In genomic region chr11:44066732-44067131, GRCh38 we compare ENCODE assay signal across 8 cellular contexts. TPM values are rescaled to one million over a fixed set of nuclear protein-coding genes. Genes with fewer than 3 reads are reported as not detected.
DNase-seq lines count a peak whose midpoint lies in the region; ATAC-seq, FAIRE-seq and TF ChIP-seq lines count a peak whose summit lies in the region.

No MANE protein-coding gene starts in this region.

- peak overlapping the region; percentile 90 to 98 (median 94) for H3K4me3 Mint-ChIP-seq in naive thymus-derived CD8-positive, alpha-beta T cell

- TF ChIP-seq RAD21 in liver (IDR thresholded peaks at IDR 0.05) (no peak), HepG2 (CRISPR knock-in tag; IDR thresholded peaks at IDR 0.05) (no peak)

- no peaks in the 10 kb centered on the region for H3K9me1 ChIP-seq in endothelial cell of umbilical vein (replicated peaks; ENCODE audit: control insufficient read depth, extremely low read depth, insufficient read depth, low read length)

- TF ChIP-seq CTCF in liver (IDR thresholded peaks at IDR 0.05; ENCODE audit: low read depth, low read length, missing input control) = no peak
- TF ChIP-seq CTCF in HepG2 (CRISPR knock-in tag; IDR thresholded peaks at IDR 0.05) = no peak
- TF ChIP-seq CTCF in endothelial cell of umbilical vein (IDR thresholded peaks at IDR 0.05; ENCODE audit: extremely low read depth in 1 of 2, insufficient read depth in 1 of 2, low read depth in 1 of 2, low read length in 2 of 2) = no peak

- DNase-seq in HepG2 (ENCODE audit: low spot score) (no peak), endothelial cell of umbilical vein (ENCODE audit: low read depth, low spot score) (peak; percentile 86)
- no peak for DNase-seq in naive thymus-derived CD8-positive, alpha-beta T cell
- DNase-seq in NK-92 treated with Interleukin-12 subunit alpha and Interleukin-12 subunit beta, amount 100 ng/mL, for 24 hours (lab: John Stamatoyannopoulos, UW) = no peak

- H3K4me1 ChIP-seq in liver (ENCODE audit: control insufficient read depth in 4 of 4, insufficient read depth in 4 of 4, low read length in 3 of 4) = peaks cover 0 to 13% (median 0%) of the 10 kb centered on the region in 4 donors
- 0 out of 2 replicates have a peak, but pooled peaks cover 13% of the 10 kb centered on the region for H3K4me1 ChIP-seq in HepG2 (ENCODE audit: insufficient read depth, low read length)
- peaks cover 10% of the 10 kb centered on the region for H3K4me1 ChIP-seq in endothelial cell of umbilical vein (ENCODE audit: control insufficient read depth, extremely low read depth, insufficient read depth, low read length)

- intact Hi-C loops in HepG2 (cut with micrococcal nuclease; ENCODE audit: unreplicated experiment) = no loop called here
- intact Hi-C loops in endothelial cell of umbilical vein (cut with micrococcal nuclease) = loop anchor here (1.0 kb wide), 1 partner anchor 29 kb away; the partner anchor contains the start of gene EXT2

- no peaks in the 10 kb centered on the region for H3K9me3 ChIP-seq in liver (ENCODE audit: control insufficient read depth in 4 of 4, low read length in 3 of 4)
- no peaks in the 10 kb centered on the region for H3K9me3 ChIP-seq in HepG2 (ENCODE audit: low read length)
- no peaks in the 10 kb centered on the region for H3K9me3 ChIP-seq in endothelial cell of umbilical vein (replicated peaks; ENCODE audit: control insufficient read depth, insufficient read depth, low read length)

- H3K36me3 ChIP-seq in liver (ENCODE audit: control insufficient read depth in 4 of 4, insufficient read depth in 3 of 4, low read depth in 1 of 4, low read length in 3 of 4) (peaks cover 0 to 6% (median 1%) of the 10 kb centered on the region in 4 donors), HepG2 (replicated peaks in 1 of 2; ENCODE audit: control insufficient read depth in 1 of 2, insufficient read depth in 2 of 2, low read length in 2 of 2) (no peaks in the 10 kb centered on the region), endothelial cell of umbilical vein (ENCODE audit: control insufficient read depth in 2 of 2, extremely low read depth in 1 of 2, insufficient read depth in 2 of 2, low read length in 2 of 2) (no peaks in the 10 kb centered on the region)

- peaks cover 0 to 5% (median 3%) of the 10 kb centered on the region in 3 donors for H3K36me3 Mint-ChIP-seq in naive thymus-derived CD8-positive, alpha-beta T cell

- no peak overlapping the region for H2AFZ ChIP-seq in HepG2 (ENCODE audit: low read length)
- peak overlapping the region; percentile 91 for H2AFZ ChIP-seq in endothelial cell of umbilical vein (ENCODE audit: low read depth, low read length)

- H3K4me3 ChIP-seq in liver (ENCODE audit: low read depth in 1 of 3, low read length in 3 of 3) = peak overlapping the region; percentile 76 to 89 (median 84)
- no peak overlapping the region for H3K4me3 ChIP-seq in HepG2 (replicated peaks in 1 of 3; ENCODE audit: insufficient read depth in 1 of 3, low read depth in 2 of 3, low read length in 3 of 3)
- peak overlapping the region; percentile 70 to 75 (median 74) for H3K4me3 ChIP-seq in endothelial cell of umbilical vein (replicated peaks in 1 of 3; ENCODE audit: insufficient read depth in 1 of 3, low read depth in 1 of 3, low read length in 3 of 3)

- no peaks in the 10 kb centered on the region for H3K9me3 Mint-ChIP-seq in naive thymus-derived CD8-positive, alpha-beta T cell

- WGBS in liver = 48% methylated on average over 10 of the region's 10 CpGs
- 88% methylated on average over 10 of the region's 10 CpGs for WGBS in HepG2 (ENCODE audit: low lambda C conversion rate)

- no peak for ATAC-seq in HepG2
- peak; percentile 35 for ATAC-seq in SK-N-SH treated with all-trans-retinoic acid at 6 μM for 48 hours
- ATAC-seq in naive thymus-derived CD8-positive, alpha-beta T cell = no peak
- ATAC-seq in HG03565 (IDR thresholded peaks at IDR 0.05; ENCODE audit: unreplicated experiment) = no peak
- no peak for ATAC-seq in GM19455 (IDR thresholded peaks at IDR 0.05; ENCODE audit: unreplicated experiment)

- POLR2A ChIA-PET in HepG2 (lab: Yijun Ruan, JAX) = no interaction called here
- POLR2A ChIA-PET in endothelial cell of umbilical vein (lab: Charles Lee) = no interaction called here
- POLR2A ChIA-PET in naive thymus-derived CD8-positive, alpha-beta T cell (lab: Charles Lee) = no interaction called here

- TF ChIP-seq POLR2A in HepG2 (IDR thresholded peaks at IDR 0.05; ENCODE audit: insufficient read depth in 1 of 2, low read depth in 2 of 2, low read length in 2 of 2) (no peak), endothelial cell of umbilical vein (IDR thresholded peaks at IDR 0.05; ENCODE audit: low read depth, low read length) (no peak)

- no peaks in the 10 kb centered on the region for H3K27me3 Mint-ChIP-seq in naive thymus-derived CD8-positive, alpha-beta T cell

- H3K9ac ChIP-seq in liver (ENCODE audit: low read depth in 1 of 2, low read length in 2 of 2) (peak overlapping the region in 1 of 2 donors; percentile 8), HepG2 (ENCODE audit: insufficient read depth, low read depth, low read length) (no peak overlapping the region), endothelial cell of umbilical vein (replicated peaks; ENCODE audit: extremely low read depth, insufficient read depth, low read length) (peak overlapping the region; percentile 84)

- H3K27ac Mint-ChIP-seq in naive thymus-derived CD8-positive, alpha-beta T cell = peak overlapping the region; percentile 86 to 98 (median 94)

- no peaks in the 10 kb centered on the region for H4K20me1 ChIP-seq in HepG2 (ENCODE audit: insufficient read depth, low read length)
- no peaks in the 10 kb centered on the region for H4K20me1 ChIP-seq in endothelial cell of umbilical vein (replicated peaks; ENCODE audit: control insufficient read depth, extremely low read depth, insufficient read depth, low read length)

- FAIRE-seq in HepG2 (lab: Jason Lieb, UNC) (no peak), endothelial cell of umbilical vein (lab: Jason Lieb, UNC) (no peak)

- TF ChIP-seq EP300 in HepG2 (IDR thresholded peaks at IDR 0.05; ENCODE audit: low read depth in 2 of 2, low read length in 2 of 2) = no peak
- no peak for TF ChIP-seq EP300 in HepG2 (CRISPR knock-in tag; IDR thresholded peaks at IDR 0.05; ENCODE audit: borderline replicate concordance)

- H3K4me2 ChIP-seq in HepG2 (ENCODE audit: low read depth, low read length) (no peak overlapping the region), endothelial cell of umbilical vein (ENCODE audit: insufficient read depth, low read length) (peak overlapping the region; percentile 72)

- in situ Hi-C loops in HepG2 (cut with HindIII; ENCODE audit: extremely low pct_ligation_motif_present, low pct_unique_long_range_greater_than_20kb) = no loop called here

- H3K27me3 ChIP-seq in liver (ENCODE audit: control insufficient read depth in 4 of 4, insufficient read depth in 4 of 4, low read length in 3 of 4) = no peaks in the 10 kb centered on the region
- peaks cover 0 to 8% of the 10 kb centered on the region in 2 experiments; a peak in 2 of 5 replicates for H3K27me3 ChIP-seq in HepG2 (ENCODE audit: control insufficient read depth in 1 of 2, insufficient read depth in 2 of 2, low read length in 2 of 2)
- H3K27me3 ChIP-seq in endothelial cell of umbilical vein (ENCODE audit: control insufficient read depth in 2 of 2, insufficient read depth in 2 of 2, low read length in 2 of 2) = peaks cover 0 to 4% of the 10 kb centered on the region in 2 experiments

- dilution Hi-C loops in endothelial cell of umbilical vein (cut with MboI; ENCODE audit: extremely low pct_ligation_motif_present, low sequenced_read_pairs) = no loop called here

- H3K27ac ChIP-seq in liver (ENCODE audit: low read depth in 1 of 2, low read length in 2 of 2) (peak overlapping the region; percentile 73 to 90), HepG2 (ENCODE audit: extremely low read length, insufficient read depth, low read length) (no peak overlapping the region), endothelial cell of umbilical vein (ENCODE audit: insufficient read depth, low read depth, low read length) (peak overlapping the region; percentile 77)

- CTCF ChIA-PET in HepG2 (lab: Yijun Ruan, JAX; ENCODE audit: low intra/inter-chr PET ratio, low total read pairs) = no interaction called here
- CTCF ChIA-PET in endothelial cell of umbilical vein (lab: Charles Lee) = interaction anchor here (0.6 to 1.9 kb wide), 8 partner anchors 9 to 278 kb away, joined by 3 to 20 read pairs (median 4); partner anchors contain the start of gene EXT2

- H3K79me2 ChIP-seq in HepG2 (ENCODE audit: insufficient read depth, low read length) (no peaks in the 10 kb centered on the region), endothelial cell of umbilical vein (ENCODE audit: control insufficient read depth, insufficient read depth, low read length) (no peaks in the 10 kb centered on the region)

- BruUV-seq in HepG2 (replicated peaks; lab: Mats Ljungman, UMichigan) (no TSS peak), endothelial cell of umbilical vein (replicated peaks; lab: Mats Ljungman, UMichigan) (TSS peak; percentile 66)

- H3K4me1 Mint-ChIP-seq in naive thymus-derived CD8-positive, alpha-beta T cell = peaks cover 13 to 42% (median 30%) of the 10 kb centered on the region in 4 donors

RNA-seq across cellular contexts. Expression of gene ACCS, which starts 0.7 kb away (rescaled TPM):
- total RNA-seq in liver (10 to 100 TPM; 12.6 to 17.5 TPM), HepG2 (2016; rRNA removed; fragmentation: Illumina TruSeq; extraction: Trizol) (0.29 and 0.55 TPM in 2 replicates), endothelial cell of umbilical vein (8.6 and 10.0 TPM in 2 replicates)
- polyA plus RNA-seq in liver (1 to 10 TPM; 8.7 to 9.2 TPM), HepG2 (2011; rRNA removed) (0.39 and 0.59 TPM in 2 replicates), endothelial cell of umbilical vein (18.8 and 22.7 TPM in 2 replicates)
- 0.10 TPM in 1 of 2 replicates, not detected in the other for total RNA-seq in HepG2 (2016; cell fraction: cytosol; rRNA removed; fragmentation: Illumina TruSeq; extraction: Trizol; ENCODE audit: low read depth)
- total RNA-seq in HepG2 (2016; cell fraction: insoluble cytoplasmic fraction; rRNA removed; fragmentation: Illumina TruSeq; extraction: Trizol) = 0.67 TPM in 1 of 2 replicates, not detected in the other
- total RNA-seq in HepG2 (2016; cell fraction: membrane; rRNA removed; fragmentation: Illumina TruSeq; extraction: Trizol) = not detected in 2 replicates
- 0.81 and 1.4 TPM in 2 replicates for total RNA-seq in HepG2 (2016; cell fraction: nucleus; rRNA removed; fragmentation: Illumina TruSeq; extraction: Trizol)
- 0.03 and 0.08 TPM in 2 replicates for polyA plus RNA-seq in HepG2 (2011; cell fraction: cytosol; rRNA removed)
- 3.1 and 3.4 TPM in 2 replicates for polyA plus RNA-seq in HepG2 (2011; cell fraction: nucleus; rRNA removed)
- polyA plus RNA-seq in HepG2 (2012) = 0.24 and 0.48 TPM in 2 replicates
- not detected in 2 replicates for polyA plus RNA-seq in HepG2 (2016; cell fraction: cytosol; fragmentation: Illumina TruSeq; extraction: Trizol; ENCODE audit: low read depth)
- not detected in 2 replicates for polyA plus RNA-seq in HepG2 (2016; cell fraction: insoluble cytoplasmic fraction; fragmentation: Illumina TruSeq; extraction: Trizol; ENCODE audit: low read depth)
- polyA plus RNA-seq in HepG2 (2016; cell fraction: membrane; fragmentation: Illumina TruSeq; extraction: Trizol; ENCODE audit: low read depth) = not detected in 2 replicates
- 1.4 and 2.4 TPM in 2 replicates for polyA plus RNA-seq in HepG2 (2016; cell fraction: nucleus; fragmentation: Illumina TruSeq; extraction: Trizol; ENCODE audit: insufficient read depth, low read depth)
- polyA minus RNA-seq in HepG2 (2011; rRNA and poly(A)+ RNA removed; ENCODE audit: low replicate concordance) = 0.10 and 7.7 TPM in 2 replicates
- not detected in 2 replicates for polyA minus RNA-seq in HepG2 (2011; cell fraction: cytosol; rRNA and poly(A)+ RNA removed)
- 0.90 and 1.7 TPM in 2 replicates for polyA minus RNA-seq in HepG2 (2011; cell fraction: nucleus; rRNA and poly(A)+ RNA removed)
- polyA plus RNA-seq in endothelial cell of umbilical vein (2011; cell fraction: cytosol; rRNA removed) = 4.2 and 8.3 TPM in 2 replicates
- 249 and 285 TPM in 2 replicates for polyA plus RNA-seq in endothelial cell of umbilical vein (2011; cell fraction: nucleus; rRNA removed)
- polyA plus RNA-seq in endothelial cell of umbilical vein (2012) = 6.9 TPM in 2 replicates
- 19.9 and 22.2 TPM in 2 replicates for polyA minus RNA-seq in endothelial cell of umbilical vein
- polyA minus RNA-seq in endothelial cell of umbilical vein (2011; cell fraction: cytosol; rRNA and poly(A)+ RNA removed) = 2.2 TPM
- polyA minus RNA-seq in endothelial cell of umbilical vein (2011; cell fraction: nucleus; rRNA and poly(A)+ RNA removed) = 30.6 and 34.4 TPM in 2 replicates
- total RNA-seq in naive thymus-derived CD8-positive, alpha-beta T cell = 10 to 100 TPM; 25.9 to 27.8 TPM
- polyA plus RNA-seq in naive thymus-derived CD8-positive, alpha-beta T cell = 1 to 10 TPM in 1 of 3 donors, under 1 TPM in 2; 0.79 to 1.2 (median 0.99) TPM

RNA-seq across cellular contexts. Expression of gene ACCSL, which starts 19.0 kb away (rescaled TPM):
- total RNA-seq in liver = under 1 TPM in 1 of 2 donors, not detected in 1; 0.09 TPM
- polyA plus RNA-seq in liver = not detected
- total RNA-seq in HepG2 (2016; rRNA removed; fragmentation: Illumina TruSeq; extraction: Trizol) = not detected in 2 replicates
- total RNA-seq in HepG2 (2016; cell fraction: cytosol; rRNA removed; fragmentation: Illumina TruSeq; extraction: Trizol; ENCODE audit: low read depth) = not detected in 2 replicates
- not detected in 2 replicates for total RNA-seq in HepG2 (2016; cell fraction: insoluble cytoplasmic fraction; rRNA removed; fragmentation: Illumina TruSeq; extraction: Trizol)
- total RNA-seq in HepG2 (2016; cell fraction: membrane; rRNA removed; fragmentation: Illumina TruSeq; extraction: Trizol) = not detected in 2 replicates
- not detected in 2 replicates for total RNA-seq in HepG2 (2016; cell fraction: nucleus; rRNA removed; fragmentation: Illumina TruSeq; extraction: Trizol)
- not detected in 2 replicates for polyA plus RNA-seq in HepG2 (2011; rRNA removed)
- not detected in 2 replicates for polyA plus RNA-seq in HepG2 (2011; cell fraction: cytosol; rRNA removed)
- polyA plus RNA-seq in HepG2 (2011; cell fraction: nucleus; rRNA removed) = not detected in 2 replicates
- polyA plus RNA-seq in HepG2 (2012) = not detected in 2 replicates
- not detected in 2 replicates for polyA plus RNA-seq in HepG2 (2016; cell fraction: cytosol; fragmentation: Illumina TruSeq; extraction: Trizol; ENCODE audit: low read depth)
- polyA plus RNA-seq in HepG2 (2016; cell fraction: insoluble cytoplasmic fraction; fragmentation: Illumina TruSeq; extraction: Trizol; ENCODE audit: low read depth) = not detected in 2 replicates
- not detected in 2 replicates for polyA plus RNA-seq in HepG2 (2016; cell fraction: membrane; fragmentation: Illumina TruSeq; extraction: Trizol; ENCODE audit: low read depth)
- polyA plus RNA-seq in HepG2 (2016; cell fraction: nucleus; fragmentation: Illumina TruSeq; extraction: Trizol; ENCODE audit: insufficient read depth, low read depth) = not detected in 2 replicates
- not detected in 2 replicates for polyA minus RNA-seq in HepG2 (2011; rRNA and poly(A)+ RNA removed; ENCODE audit: low replicate concordance)
- polyA minus RNA-seq in HepG2 (2011; cell fraction: cytosol; rRNA and poly(A)+ RNA removed) = not detected in 2 replicates
- polyA minus RNA-seq in HepG2 (2011; cell fraction: nucleus; rRNA and poly(A)+ RNA removed) = not detected in 2 replicates
- not detected in 2 replicates for total RNA-seq in endothelial cell of umbilical vein
- not detected in 2 replicates for polyA plus RNA-seq in endothelial cell of umbilical vein
- not detected in 2 replicates for polyA plus RNA-seq in endothelial cell of umbilical vein (2011; cell fraction: cytosol; rRNA removed)
- polyA plus RNA-seq in endothelial cell of umbilical vein (2011; cell fraction: nucleus; rRNA removed) = not detected in 2 replicates
- polyA plus RNA-seq in endothelial cell of umbilical vein (2012) = not detected in 2 replicates
- not detected in 2 replicates for polyA minus RNA-seq in endothelial cell of umbilical vein
- polyA minus RNA-seq in endothelial cell of umbilical vein (2011; cell fraction: cytosol; rRNA and poly(A)+ RNA removed) = not detected
- not detected in 2 replicates for polyA minus RNA-seq in endothelial cell of umbilical vein (2011; cell fraction: nucleus; rRNA and poly(A)+ RNA removed)
- total RNA-seq in naive thymus-derived CD8-positive, alpha-beta T cell = not detected
- polyA plus RNA-seq in naive thymus-derived CD8-positive, alpha-beta T cell = not detected

RNA-seq across cellular contexts. Expression of gene EXT2, which starts 28.7 kb away (rescaled TPM):
- total RNA-seq in liver = 10 to 100 TPM; 33.1 to 36.1 TPM
- 10 to 100 TPM in 1 of 2 donors, 1 to 10 TPM in 1; 8.4 to 26.6 TPM for polyA plus RNA-seq in liver
- 32.7 and 68.7 TPM in 2 replicates for total RNA-seq in HepG2 (2016; rRNA removed; fragmentation: Illumina TruSeq; extraction: Trizol)
- 8.6 and 10.8 TPM in 2 replicates for total RNA-seq in HepG2 (2016; cell fraction: cytosol; rRNA removed; fragmentation: Illumina TruSeq; extraction: Trizol; ENCODE audit: low read depth)
- total RNA-seq in HepG2 (2016; cell fraction: insoluble cytoplasmic fraction; rRNA removed; fragmentation: Illumina TruSeq; extraction: Trizol) = 30.5 and 64.4 TPM in 2 replicates
- 16.9 and 17.7 TPM in 2 replicates for total RNA-seq in HepG2 (2016; cell fraction: membrane; rRNA removed; fragmentation: Illumina TruSeq; extraction: Trizol)
- 60.9 and 75.9 TPM in 2 replicates for total RNA-seq in HepG2 (2016; cell fraction: nucleus; rRNA removed; fragmentation: Illumina TruSeq; extraction: Trizol)
- polyA plus RNA-seq in HepG2 (2011; rRNA removed) = 55.0 and 61.5 TPM in 2 replicates
- polyA plus RNA-seq in HepG2 (2011; cell fraction: cytosol; rRNA removed) = 53.3 and 56.3 TPM in 2 replicates
- 20.6 and 24.5 TPM in 2 replicates for polyA plus RNA-seq in HepG2 (2011; cell fraction: nucleus; rRNA removed)
- polyA plus RNA-seq in HepG2 (2012) = 37.3 and 38.6 TPM in 2 replicates
- polyA plus RNA-seq in HepG2 (2016; cell fraction: cytosol; fragmentation: Illumina TruSeq; extraction: Trizol; ENCODE audit: low read depth) = 3.9 and 4.0 TPM in 2 replicates
- 24.3 and 25.4 TPM in 2 replicates for polyA plus RNA-seq in HepG2 (2016; cell fraction: insoluble cytoplasmic fraction; fragmentation: Illumina TruSeq; extraction: Trizol; ENCODE audit: low read depth)
- polyA plus RNA-seq in HepG2 (2016; cell fraction: membrane; fragmentation: Illumina TruSeq; extraction: Trizol; ENCODE audit: low read depth) = 8.2 and 8.3 TPM in 2 replicates
- 51.5 and 55.1 TPM in 2 replicates for polyA plus RNA-seq in HepG2 (2016; cell fraction: nucleus; fragmentation: Illumina TruSeq; extraction: Trizol; ENCODE audit: insufficient read depth, low read depth)
- polyA minus RNA-seq in HepG2 (2011; rRNA and poly(A)+ RNA removed; ENCODE audit: low replicate concordance) = 78.0 and 127 TPM in 2 replicates
- polyA minus RNA-seq in HepG2 (2011; cell fraction: cytosol; rRNA and poly(A)+ RNA removed) = 45.5 and 50.2 TPM in 2 replicates
- polyA minus RNA-seq in HepG2 (2011; cell fraction: nucleus; rRNA and poly(A)+ RNA removed) = 51.2 and 60.8 TPM in 2 replicates
- 50.9 and 65.1 TPM in 2 replicates for total RNA-seq in endothelial cell of umbilical vein
- 54.9 and 60.3 TPM in 2 replicates for polyA plus RNA-seq in endothelial cell of umbilical vein
- 56.0 and 59.0 TPM in 2 replicates for polyA plus RNA-seq in endothelial cell of umbilical vein (2011; cell fraction: cytosol; rRNA removed)
- 48.7 and 51.7 TPM in 2 replicates for polyA plus RNA-seq in endothelial cell of umbilical vein (2011; cell fraction: nucleus; rRNA removed)
- polyA plus RNA-seq in endothelial cell of umbilical vein (2012) = 92.1 and 98.7 TPM in 2 replicates
- polyA minus RNA-seq in endothelial cell of umbilical vein = 104 and 110 TPM in 2 replicates
- polyA minus RNA-seq in endothelial cell of umbilical vein (2011; cell fraction: cytosol; rRNA and poly(A)+ RNA removed) = 31.7 TPM
- polyA minus RNA-seq in endothelial cell of umbilical vein (2011; cell fraction: nucleus; rRNA and poly(A)+ RNA removed) = 57.8 and 61.4 TPM in 2 replicates
- total RNA-seq in naive thymus-derived CD8-positive, alpha-beta T cell = 10 to 100 TPM; 27.3 to 27.8 TPM
- polyA plus RNA-seq in naive thymus-derived CD8-positive, alpha-beta T cell = 10 to 100 TPM; 30.6 to 39.5 (median 37.6) TPM

Comparison
In these comparisons a context has a peak if more than half of its experiments do, and no peak if none do; other contexts are left out.
1. H3K4me3 ChIP-seq: peak in liver (3 of 3) and endothelial cell of umbilical vein (3 of 3); none in HepG2 (0 of 3).